ENCODE assay signal across 17 cellular contexts in genomic region chr9:125863920-125864319, GRCh38.
DNase-seq lines count a peak whose midpoint lies in the region; TF ChIP-seq lines count a peak whose summit lies in the region.
"Had no signal": no experiment of that assay in that cellular context is flagged by ENCODE, and none has a peak within 500 bp of the region (broad histone marks: within the 10 kb centered on the region; RNA-seq: fewer than 3 reads in every experiment).

No MANE protein-coding gene starts in this region.

- dilution Hi-C loops in mammary epithelial cell (cut with HindIII; ENCODE audit: low sequenced_read_pairs), result no loop called here

- no peak for TF ChIP-seq POLR2A in esophagus squamous epithelium (IDR thresholded peaks at IDR 0.05)

- WGBS in mammary epithelial cell (ENCODE audit: low coverage, missing lambda C conversion rate), result 100% methylated on average over 1 of the region's 1 CpG
- WGBS in esophagus squamous epithelium, 2 donors, result 83 to 100% methylated on average over 1 of the region's 1 CpG

- H3K27me3 ChIP-seq in mammary epithelial cell (ENCODE audit: insufficient read depth, low read length) (no peaks in the 10 kb centered on the region), esophagus squamous epithelium (no peaks in the 10 kb centered on the region)
- H3K27me3 ChIP-seq: BLaER1 treated with 17β-estradiol and CSF1 and Interleukin-3, amounts not matched to agents 10 nM and 100 nM had no signal

- H3K36me3 Mint-ChIP-seq in MCF 10A (ENCODE audit: insufficient read depth, unreplicated experiment) (no peaks in the 10 kb centered on the region), osteocyte (ENCODE audit: unreplicated experiment) (peaks cover 3% of the 10 kb centered on the region)

- no peaks in the 10 kb centered on the region for H3K36me3 ChIP-seq in mammary epithelial cell (ENCODE audit: insufficient read depth, low read length)
- H3K36me3 ChIP-seq in HEK293 (ENCODE audit: control insufficient read depth in 2 of 2, insufficient read depth in 1 of 2, low read length in 2 of 2), result no peaks in the 10 kb centered on the region
- no peaks in the 10 kb centered on the region for H3K36me3 ChIP-seq in esophagus squamous epithelium

- in situ Hi-C loops in mammary epithelial cell (cut with MboI; ENCODE audit: low sequenced_read_pairs in 2 of 2), result no loop called here

- CTCF ChIA-PET in MCF 10A (lab: Yijun Ruan, JAX) (no interaction called here), mammary epithelial cell (lab: Charles Lee; ENCODE audit: low non-redundant PET) (no interaction called here), HEK293 (lab: Yijun Ruan, JAX) (no interaction called here)

- H4K20me1 ChIP-seq in mammary epithelial cell (ENCODE audit: insufficient read depth, low read length), result no peaks in the 10 kb centered on the region
- H4K20me1 ChIP-seq: BLaER1 treated with 17β-estradiol and CSF1 and Interleukin-3, amounts not matched to agents 10 nM and 100 nM had no signal

- DNase-seq in MCF 10A (ENCODE audit: unreplicated experiment) (no peak), mammary epithelial cell (no peak), esophagus squamous epithelium (lab: John Stamatoyannopoulos, UW) (no peak), osteocyte (ENCODE audit: extremely low spot score, unreplicated experiment) (no peak)
- DNase-seq: AML-193; Caco-2; Calu3; CD4-positive, alpha-beta T cell; CD8-positive, alpha-beta T cell; DMS79 treated with DMSO at 0.1 percent for 48 hours; GF-D8 had no signal

- H3K9me3 ChIP-seq in mammary epithelial cell (replicated peaks; ENCODE audit: insufficient read depth, low read length) (no peaks in the 10 kb centered on the region), HEK293 (ENCODE audit: control insufficient read depth, insufficient read depth, low read depth, low read length) (no peaks in the 10 kb centered on the region), esophagus squamous epithelium (no peaks in the 10 kb centered on the region)
- H3K9me3 ChIP-seq: A549, Caco-2 had no signal

- H3K9ac ChIP-seq in mammary epithelial cell (ENCODE audit: insufficient read depth, low read length), result no peak overlapping the region
- H3K9ac ChIP-seq: BLaER1 treated with 17β-estradiol and CSF1 and Interleukin-3, amounts not matched to agents 10 nM and 100 nM had no signal

- intact Hi-C loops in MCF 10A (cut with micrococcal nuclease) (no loop called here), mammary epithelial cell (cut with micrococcal nuclease) (no loop called here), esophagus squamous epithelium (cut with DNase I) (no loop called here)

- H3K9me3 Mint-ChIP-seq in MCF 10A (ENCODE audit: unreplicated experiment) (no peaks in the 10 kb centered on the region), osteocyte (ENCODE audit: unreplicated experiment) (peaks cover 8% of the 10 kb centered on the region)
- H3K9me3 Mint-ChIP-seq: CD4-positive, alpha-beta T cell; CD8-positive, alpha-beta T cell had no signal

- no peak for TF ChIP-seq CTCF in MCF 10A (IDR thresholded peaks at IDR 0.05; ENCODE audit: unreplicated experiment)
- TF ChIP-seq CTCF in mammary epithelial cell (conservative IDR thresholded peaks at IDR 0.05 in 1 of 2, IDR thresholded peaks at IDR 0.05 in 1 of 2; ENCODE audit: extremely low read depth in 1 of 2, insufficient read depth in 1 of 2, low read depth in 1 of 2, low read length in 2 of 2), result no peak
- TF ChIP-seq CTCF in HEK293 (tag by site-specific recombination; IDR thresholded peaks at IDR 0.05), result no peak
- TF ChIP-seq CTCF in esophagus squamous epithelium (IDR thresholded peaks at IDR 0.05), result no peak
- TF ChIP-seq CTCF in osteocyte (IDR thresholded peaks at IDR 0.05), result no peak

- peaks cover 75% of the 10 kb centered on the region for H3K79me2 ChIP-seq in mammary epithelial cell (ENCODE audit: insufficient read depth, low read length)

- no TSS peak for BruUV-seq in MCF 10A (replicated peaks; lab: Mats Ljungman, UMichigan)
- no TSS peak for BruUV-seq in mammary epithelial cell (replicated peaks; lab: Mats Ljungman, UMichigan)

- peaks cover 7% of the 10 kb centered on the region for H3K4me1 Mint-ChIP-seq in MCF 10A (ENCODE audit: insufficient read depth, unreplicated experiment)
- peaks cover 3% of the 10 kb centered on the region for H3K4me1 Mint-ChIP-seq in osteocyte (ENCODE audit: unreplicated experiment)

- no peak overlapping the region for H3K4me2 ChIP-seq in mammary epithelial cell (ENCODE audit: insufficient read depth, low read depth, low read length)
- H3K4me2 ChIP-seq: A549; BLaER1 treated with 17β-estradiol and CSF1 and Interleukin-3, amounts not matched to agents 10 nM and 100 nM had no signal

- H3K4me3 ChIP-seq in mammary epithelial cell (replicated peaks in 1 of 3; ENCODE audit: insufficient read depth in 1 of 3, low read depth in 2 of 3, low read length in 3 of 3) (no peak overlapping the region), HEK293 (ENCODE audit: low read depth, low read length) (no peak overlapping the region), esophagus squamous epithelium (no peak overlapping the region)
- H3K4me3 ChIP-seq: A549; BLaER1 treated with 17β-estradiol and CSF1 and Interleukin-3, amounts not matched to agents 10 nM and 100 nM had no signal

- H2AFZ ChIP-seq in mammary epithelial cell (ENCODE audit: low read depth, low read length), result no peak overlapping the region

- H3K27me3 Mint-ChIP-seq in MCF 10A (ENCODE audit: insufficient read depth, unreplicated experiment) (no peaks in the 10 kb centered on the region), osteocyte (ENCODE audit: unreplicated experiment) (no peaks in the 10 kb centered on the region)
- H3K27me3 Mint-ChIP-seq: B cell; CD4-positive, alpha-beta T cell had no signal

- H3K4me3 Mint-ChIP-seq in MCF 10A (ENCODE audit: unreplicated experiment), result no peak overlapping the region
- H3K4me3 Mint-ChIP-seq in osteocyte (ENCODE audit: unreplicated experiment), result no peak overlapping the region
- H3K4me3 Mint-ChIP-seq: B cell; CD4-positive, alpha-beta T cell; CD8-positive, alpha-beta T cell had no signal

- POLR2A ChIA-PET in MCF 10A (lab: Yijun Ruan, JAX), result no interaction called here
- POLR2A ChIA-PET in HEK293 (lab: Yijun Ruan, JAX), result no interaction called here

- H3K4me1 ChIP-seq in mammary epithelial cell (ENCODE audit: insufficient read depth, low read length), result no peaks in the 10 kb centered on the region
- no peaks in the 10 kb centered on the region for H3K4me1 ChIP-seq in HEK293 (ENCODE audit: control insufficient read depth, insufficient read depth, low read length)
- H3K4me1 ChIP-seq in esophagus squamous epithelium, result no peaks in the 10 kb centered on the region
- H3K4me1 ChIP-seq: A549; BLaER1 treated with 17β-estradiol and CSF1 and Interleukin-3, amounts not matched to agents 10 nM and 100 nM; Caco-2 had no signal

- H3K27ac ChIP-seq in mammary epithelial cell (ENCODE audit: insufficient read depth, low read depth, low read length) (no peak overlapping the region), HEK293 (ENCODE audit: extremely low read depth, low read depth, low read length) (no peak overlapping the region), esophagus squamous epithelium (no peak overlapping the region)
- H3K27ac ChIP-seq: 22Rv1; A549; BLaER1 treated with 17β-estradiol and CSF1 and Interleukin-3, amounts not matched to agents 10 nM and 100 nM; C4-2B had no signal

- peak overlapping the region; percentile 11 for H3K27ac Mint-ChIP-seq in MCF 10A (ENCODE audit: low read depth, unreplicated experiment)
- no peak overlapping the region for H3K27ac Mint-ChIP-seq in osteocyte (ENCODE audit: unreplicated experiment)
- H3K27ac Mint-ChIP-seq: B cell; CD4-positive, alpha-beta T cell; CD8-positive, alpha-beta T cell had no signal

TF ChIP-seq in HEK293, 187 proteins besides CTCF, POLR2A, EP300 and RAD21:
- TF ChIP-seq ZNF202 (tag by site-specific recombination; IDR thresholded peaks at IDR 0.05; ENCODE audit: borderline replicate concordance), result no peak
- TF ChIP-seq ZNF239 (tag by site-specific recombination; IDR thresholded peaks at IDR 0.05), result 0 out of 2 replicates have a peak, but pooled peaks have one; percentile 56
